15 cellular contexts compared by ENCODE assay signal in genomic region chr2:203730076-203730729, GRCh38. TPM values are rescaled to one million over a fixed set of nuclear protein-coding genes. Genes with fewer than 3 reads are reported as not detected.
DNase-seq lines count a peak whose midpoint lies in the region; ATAC-seq, FAIRE-seq and TF ChIP-seq lines count a peak whose summit lies in the region.
"Had no signal": no experiment of that assay in that cellular context is flagged by ENCODE, and none has a peak within 500 bp of the region (broad histone marks: within the 10 kb centered on the region; RNA-seq: fewer than 3 reads in every experiment).

No MANE protein-coding gene starts in this region.

- ATAC-seq in CD8-positive, alpha-beta T cell: peak; percentile 43
- peak; percentile 68 for ATAC-seq in GM18870 (IDR thresholded peaks at IDR 0.05; ENCODE audit: unreplicated experiment)
- no peak for ATAC-seq in GM18909 (IDR thresholded peaks at IDR 0.05; ENCODE audit: poor library complexity, unreplicated experiment)
- ATAC-seq in pancreas: no peak
- ATAC-seq: heart left ventricle had no signal

- H3K4me3 Mint-ChIP-seq in CD8-positive, alpha-beta T cell: peak overlapping the region; percentile 42
- H3K4me3 Mint-ChIP-seq: mesothelial cell of epicardium had no signal

- no peaks in the 10 kb centered on the region for H3K9me3 Mint-ChIP-seq in CD8-positive, alpha-beta T cell
- H3K9me3 Mint-ChIP-seq: mesothelial cell of epicardium had no signal

- BruUV-seq in endothelial cell of umbilical vein (replicated peaks; lab: Mats Ljungman, UMichigan): no TSS peak

- TF ChIP-seq CTCF in CD8-positive, alpha-beta T cell (IDR thresholded peaks at IDR 0.05): no peak
- TF ChIP-seq CTCF in endothelial cell of umbilical vein (IDR thresholded peaks at IDR 0.05; ENCODE audit: extremely low read depth in 1 of 2, insufficient read depth in 1 of 2, low read depth in 1 of 2, low read length in 2 of 2) (no peak), pancreas (IDR thresholded peaks at IDR 0.05) (no peak)

- no peaks in the 10 kb centered on the region for H3K9me1 ChIP-seq in endothelial cell of umbilical vein (replicated peaks; ENCODE audit: control insufficient read depth, extremely low read depth, insufficient read depth, low read length)

- peaks cover 19% of the 10 kb centered on the region for H3K36me3 ChIP-seq in CD8-positive, alpha-beta T cell (ENCODE audit: insufficient read depth, low read length)
- H3K36me3 ChIP-seq in KOPT-K1 (ENCODE audit: insufficient read depth, low read length): peaks cover 89% of the 10 kb centered on the region
- H3K36me3 ChIP-seq in endothelial cell of umbilical vein (ENCODE audit: control insufficient read depth in 2 of 2, extremely low read depth in 1 of 2, insufficient read depth in 2 of 2, low read length in 2 of 2): no peaks in the 10 kb centered on the region
- no peaks in the 10 kb centered on the region for H3K36me3 ChIP-seq in pancreas
- H3K36me3 ChIP-seq: heart left ventricle had no signal

- no peaks in the 10 kb centered on the region for H3K9me3 ChIP-seq in CD8-positive, alpha-beta T cell (ENCODE audit: low read length)
- H3K9me3 ChIP-seq in KOPT-K1 (ENCODE audit: insufficient read depth, low read length, poor library complexity, severe bottlenecking) (no peaks in the 10 kb centered on the region), endothelial cell of umbilical vein (replicated peaks; ENCODE audit: control insufficient read depth, insufficient read depth, low read length) (no peaks in the 10 kb centered on the region), pancreas (no peaks in the 10 kb centered on the region)
- H3K9me3 ChIP-seq: heart left ventricle, SK-N-SH had no signal

- H3K4me2 ChIP-seq in endothelial cell of umbilical vein (ENCODE audit: insufficient read depth, low read length): no peak overlapping the region
- H3K4me2 ChIP-seq: SK-N-SH had no signal

- H3K27ac Mint-ChIP-seq in CD8-positive, alpha-beta T cell: peak overlapping the region; percentile 63
- H3K27ac Mint-ChIP-seq: mesothelial cell of epicardium had no signal

- DNase-seq in CD8-positive, alpha-beta T cell: no peak
- DNase-seq in endothelial cell of umbilical vein (ENCODE audit: low read depth, low spot score) (no peak), pancreas (no peak), NCI-H1930 (lab: John Stamatoyannopoulos, UW) (no peak), amygdala (lab: John Stamatoyannopoulos, UW) (no peak)
- DNase-seq: Calu3, cortex of kidney, heart left ventricle, NCI-H510A, SK-N-SH had no signal

- CTCF ChIA-PET in CD8-positive, alpha-beta T cell (lab: Charles Lee): interaction anchor here (1.6 kb wide), 1 partner anchor 10 kb away, joined by 6 read pairs; no protein-coding TSS in a partner anchor
- CTCF ChIA-PET in endothelial cell of umbilical vein (lab: Charles Lee): no interaction called here

- 92 to 94% methylated on average over 4 of the region's 4 CpGs for WGBS in pancreas, 2 donors

- no peak for TF ChIP-seq POLR2A in endothelial cell of umbilical vein (IDR thresholded peaks at IDR 0.05; ENCODE audit: low read depth, low read length)

- no peaks in the 10 kb centered on the region for H3K79me2 ChIP-seq in endothelial cell of umbilical vein (ENCODE audit: control insufficient read depth, insufficient read depth, low read length)

- H3K27ac ChIP-seq in CD8-positive, alpha-beta T cell (ENCODE audit: low read depth, low read length): no peak overlapping the region
- H3K27ac ChIP-seq in KOPT-K1 (ENCODE audit: low read depth, low read length, poor library complexity, severe bottlenecking) (peak overlapping the region; percentile 35), endothelial cell of umbilical vein (ENCODE audit: insufficient read depth, low read depth, low read length) (no peak overlapping the region), pancreas (no peak overlapping the region)
- H3K27ac ChIP-seq: heart left ventricle had no signal

- intact Hi-C loops in CD8-positive, alpha-beta T cell (cut with DNase I, micrococcal nuclease): loop anchor here in 1 of 2 experiments (1.0 kb wide), 2 partner anchors 9 to 10 kb away; no protein-coding TSS in a partner anchor
- intact Hi-C loops in endothelial cell of umbilical vein (cut with micrococcal nuclease): no loop called here
- intact Hi-C loops in pancreas (cut with DNase I): no loop called here

- H3K27me3 ChIP-seq in CD8-positive, alpha-beta T cell (ENCODE audit: insufficient read depth, low read length): no peaks in the 10 kb centered on the region
- no peaks in the 10 kb centered on the region for H3K27me3 ChIP-seq in endothelial cell of umbilical vein (ENCODE audit: control insufficient read depth in 2 of 2, insufficient read depth in 2 of 2, low read length in 2 of 2)
- no peaks in the 10 kb centered on the region for H3K27me3 ChIP-seq in pancreas
- H3K27me3 ChIP-seq: heart left ventricle had no signal

- no peaks in the 10 kb centered on the region for H4K20me1 ChIP-seq in endothelial cell of umbilical vein (replicated peaks; ENCODE audit: control insufficient read depth, extremely low read depth, insufficient read depth, low read length)

- POLR2A ChIA-PET in CD8-positive, alpha-beta T cell (lab: Charles Lee): interaction anchor here (1.5 to 5.6 kb wide), 3 partner anchors 10 to 23 kb away, joined by 4 to 61 read pairs (median 37); no protein-coding TSS in a partner anchor
- POLR2A ChIA-PET in endothelial cell of umbilical vein (lab: Charles Lee): no interaction called here

- H2AFZ ChIP-seq in endothelial cell of umbilical vein (ENCODE audit: low read depth, low read length): no peak overlapping the region

- dilution Hi-C loops in endothelial cell of umbilical vein (cut with MboI; ENCODE audit: extremely low pct_ligation_motif_present, low sequenced_read_pairs): no loop called here

- peaks cover 88% of the 10 kb centered on the region for H3K4me1 Mint-ChIP-seq in CD8-positive, alpha-beta T cell (ENCODE audit: low read depth)

- peaks cover 87% of the 10 kb centered on the region for H3K36me3 Mint-ChIP-seq in CD8-positive, alpha-beta T cell
- H3K36me3 Mint-ChIP-seq: mesothelial cell of epicardium had no signal

- H3K4me3 ChIP-seq in CD8-positive, alpha-beta T cell (ENCODE audit: low read depth, low read length): no peak overlapping the region
- H3K4me3 ChIP-seq in endothelial cell of umbilical vein (replicated peaks in 1 of 3; ENCODE audit: insufficient read depth in 1 of 3, low read depth in 1 of 3, low read length in 3 of 3): no peak overlapping the region
- no peak overlapping the region for H3K4me3 ChIP-seq in pancreas
- H3K4me3 ChIP-seq: heart left ventricle, skin epidermis had no signal

- no peak overlapping the region for H3K9ac ChIP-seq in endothelial cell of umbilical vein (replicated peaks; ENCODE audit: extremely low read depth, insufficient read depth, low read length)
- H3K9ac ChIP-seq: SK-N-SH had no signal

- FAIRE-seq in endothelial cell of umbilical vein (lab: Jason Lieb, UNC) (no peak), pancreas (lab: Jason Lieb, UNC) (no peak)

- no peaks in the 10 kb centered on the region for H3K27me3 Mint-ChIP-seq in CD8-positive, alpha-beta T cell (ENCODE audit: low read depth)

- H3K4me1 ChIP-seq in CD8-positive, alpha-beta T cell (ENCODE audit: insufficient read depth, low read length): peaks cover 58% of the 10 kb centered on the region
- H3K4me1 ChIP-seq in endothelial cell of umbilical vein (ENCODE audit: control insufficient read depth, extremely low read depth, insufficient read depth, low read length) (no peaks in the 10 kb centered on the region), pancreas (no peaks in the 10 kb centered on the region)

TF ChIP-seq in endothelial cell of umbilical vein, 7 proteins besides CTCF, POLR2A, EP300 and RAD21:
- TF ChIP-seq EZH2 (IDR thresholded peaks at IDR 0.05; ENCODE audit: borderline replicate concordance, low read depth, low read length, severe bottlenecking): no peak
- peak; percentile 24 for TF ChIP-seq FOS (IDR thresholded peaks at IDR 0.05; ENCODE audit: borderline replicate concordance, insufficient read depth, low read length)
- TF ChIP-seq MYC (IDR thresholded peaks at IDR 0.05; ENCODE audit: low read depth, low read length): no peak
- no peak for TF ChIP-seq MAX (IDR thresholded peaks at IDR 0.05; ENCODE audit: insufficient read depth, insufficient read length)
- peak; percentile 15 for TF ChIP-seq JUN (IDR thresholded peaks at IDR 0.05; ENCODE audit: borderline replicate concordance, insufficient read depth, insufficient read length, low read depth)
- no peak for TF ChIP-seq POLR2AphosphoS5 (IDR thresholded peaks at IDR 0.05; ENCODE audit: insufficient read depth, low read depth, low read length)

RNA-seq across cellular contexts. Expression of gene CD28, which starts 23.8 kb away (rescaled TPM):
- 10 to 100 TPM; 78.4 to 80.7 TPM for total RNA-seq in CD8-positive, alpha-beta T cell
- total RNA-seq in endothelial cell of umbilical vein (0.15 TPM in 1 of 2 replicates, not detected in the other), pancreas (under 1 TPM; 0.21 to 0.63 (median 0.30) TPM)
- polyA plus RNA-seq in endothelial cell of umbilical vein (not detected in 2 replicates), pancreas (under 1 TPM in 1 of 2 donors, not detected in 1; 0.08 TPM)
- polyA plus RNA-seq in endothelial cell of umbilical vein (2011; cell fraction: cytosol; rRNA removed): not detected in 2 replicates
- not detected in 2 replicates for polyA plus RNA-seq in endothelial cell of umbilical vein (2011; cell fraction: nucleus; rRNA removed)
- not detected in 2 replicates for polyA plus RNA-seq in endothelial cell of umbilical vein (2012)
- polyA minus RNA-seq in endothelial cell of umbilical vein: 0.04 TPM in 1 of 2 replicates, not detected in the other
- not detected for polyA minus RNA-seq in endothelial cell of umbilical vein (2011; cell fraction: cytosol; rRNA and poly(A)+ RNA removed)
- not detected in 2 replicates for polyA minus RNA-seq in endothelial cell of umbilical vein (2011; cell fraction: nucleus; rRNA and poly(A)+ RNA removed)
- total RNA-seq: Calu3, mesothelial cell of epicardium had no signal

Comparison
In these comparisons a context has a peak if more than half of its experiments do, and no peak if none do; other contexts are left out.
1. ATAC-seq: peak in CD8-positive, alpha-beta T cell (single experiment) and GM18870 (single experiment); none in GM18909 (single experiment) and pancreas (0 of 4).
2. RNA of gene CD28, which starts 23.8 kb away (total RNA-seq): 78.4 to 80.7 TPM in CD8-positive, alpha-beta T cell; 0.21 to 0.63 TPM in pancreas and 0.15 TPM in endothelial cell of umbilical vein; every median in the first group is over 10 times any median in the second.